Comparison of ENCODE assay signal across 16 cellular contexts in genomic region chr7:30912021-30912420, GRCh38. TPM values are rescaled to one million over a fixed set of nuclear protein-coding genes. Genes with fewer than 3 reads are reported as not detected.
A peak's percentile ranks its signal among the peaks of the same experiment; 100 is the strongest.
DNase-seq lines count a peak whose midpoint lies in the region; ATAC-seq and FAIRE-seq lines count a peak whose summit lies in the region.
"Had no signal": no experiment of that assay in that cellular context is flagged by ENCODE, and none has a peak within 500 bp of the region (broad histone marks: within the 10 kb centered on the region; RNA-seq: fewer than 3 reads in every experiment).

No MANE protein-coding gene starts in this region.

- peak overlapping the region in 1 of 2 experiments; percentile 37 for H2BK12ac ChIP-seq in mesenchymal stem cell (ENCODE audit: low read length in 2 of 2)

- H3K4me3 Mint-ChIP-seq in stimulated activated naive CD8-positive, alpha-beta T cell treated with anti-CD3 and anti-CD28 coated beads, Interleukin-15, amount 100 ng/mL, for 72 hours, result no peak overlapping the region
- H3K4me3 Mint-ChIP-seq: activated CD4-positive, alpha-beta T cell treated with anti-CD3 and anti-CD28 coated beads for 36 hours; CD8-positive, alpha-beta memory T cell had no signal

- no peaks in the 10 kb centered on the region for H3K27me3 ChIP-seq in mesenchymal stem cell (ENCODE audit: control insufficient read depth in 1 of 2, insufficient read depth in 1 of 2, low read length in 2 of 2)
- no peaks in the 10 kb centered on the region for H3K27me3 ChIP-seq in small intestine (ENCODE audit: control insufficient read depth in 2 of 2, insufficient read depth in 2 of 2, low read length in 2 of 2)

- H2BK5ac ChIP-seq in mesenchymal stem cell (ENCODE audit: low read depth, low read length, poor library complexity, severe bottlenecking), result no peak overlapping the region

- no peak for DNase-seq in stimulated activated naive CD8-positive, alpha-beta T cell treated with anti-CD3 and anti-CD28 coated beads, Interleukin-15, amount 100 ng/mL, for 72 hours
- DNase-seq in stimulated activated naive CD8-positive, alpha-beta T cell treated with anti-CD3 and anti-CD28 coated beads, Interleukin-15, Interleukin-2, amounts not matched to agents 100 U/mL and 50 U/mL, for 24 hours, result no peak
- DNase-seq in mesenchymal stem cell, result no peak
- DNase-seq in small intestine, result no peak
- no peak for DNase-seq in NCI-H1105 (lab: John Stamatoyannopoulos, UW)
- no peak for DNase-seq in LoVo (ENCODE audit: low spot score)
- DNase-seq in stimulated activated naive CD4-positive, alpha-beta T cell (lab: John Stamatoyannopoulos, UW), result no peak
- DNase-seq: activated CD4-positive, alpha-beta T cell treated with anti-CD3 and anti-CD28 coated beads for 36 hours; activated CD8-positive, alpha-beta memory T cell treated with anti-CD3 and anti-CD28 coated beads, Interleukin-2, amount 50 U/mL, for 4 hours; activated naive CD4-positive, alpha-beta T cell; CD8-positive, alpha-beta memory T cell; NCI-H2081; NCI-H524 had no signal

- peak overlapping the region; percentile 1 for H3K4me2 ChIP-seq in mesenchymal stem cell (ENCODE audit: low read length, poor library complexity, severe bottlenecking)

- H3K4ac ChIP-seq in mesenchymal stem cell (ENCODE audit: low read depth in 1 of 2, low read length in 2 of 2), result no peak overlapping the region

- H3K18ac ChIP-seq in mesenchymal stem cell (ENCODE audit: low read depth in 1 of 2, low read length in 2 of 2), result no peak overlapping the region

- no peak for FAIRE-seq in small intestine (lab: Jason Lieb, UNC)
- FAIRE-seq: H1 had no signal

- H3K4me1 ChIP-seq in mesenchymal stem cell (ENCODE audit: control insufficient read depth, insufficient read depth, low read depth, low read length) (peaks cover 53% of the 10 kb centered on the region), small intestine (ENCODE audit: control insufficient read depth in 2 of 2, insufficient read depth in 1 of 2, low read depth in 1 of 2, low read length in 1 of 2) (peaks cover 0 to 3% of the 10 kb centered on the region in 2 donors)

- H2AK5ac ChIP-seq in mesenchymal stem cell (ENCODE audit: low read length, severe bottlenecking), result peak overlapping the region; percentile 64

- H2BK15ac ChIP-seq in mesenchymal stem cell (ENCODE audit: low read depth, poor library complexity, severe bottlenecking), result no peak overlapping the region

- H3K9ac ChIP-seq in mesenchymal stem cell (ENCODE audit: low read length), result peak overlapping the region; percentile 45

- H3K27ac ChIP-seq in mesenchymal stem cell (ENCODE audit: low read length, poor library complexity, severe bottlenecking) (no peak overlapping the region), small intestine (ENCODE audit: low read depth in 1 of 2, low read length in 1 of 2) (peak overlapping the region; percentile 56 to 88)

- peaks cover 8% of the 10 kb centered on the region for H3K4me1 Mint-ChIP-seq in stimulated activated naive CD8-positive, alpha-beta T cell treated with anti-CD3 and anti-CD28 coated beads, Interleukin-15, amount 100 ng/mL, for 72 hours
- H3K4me1 Mint-ChIP-seq: activated CD4-positive, alpha-beta T cell treated with anti-CD3 and anti-CD28 coated beads for 36 hours; CD8-positive, alpha-beta memory T cell had no signal

- H2BK120ac ChIP-seq in mesenchymal stem cell (ENCODE audit: low read depth, low read length), result no peak overlapping the region

- H3K9me3 ChIP-seq in mesenchymal stem cell (ENCODE audit: control insufficient read depth, low read length) (no peaks in the 10 kb centered on the region), small intestine (ENCODE audit: control insufficient read depth, low read depth) (no peaks in the 10 kb centered on the region)

- no peaks in the 10 kb centered on the region for H3K79me1 ChIP-seq in mesenchymal stem cell (replicated peaks; ENCODE audit: low read length, poor library complexity, severe bottlenecking)

- WGBS in mesenchymal stem cell, result 97% methylated on average over 22 of the region's 22 CpGs
- WGBS in small intestine, 3 donors, result 29 to 62% (median 38%) methylated on average over 21 to 22 of the region's 22 CpGs

- no peaks in the 10 kb centered on the region for H3K27me3 Mint-ChIP-seq in stimulated activated naive CD8-positive, alpha-beta T cell treated with anti-CD3 and anti-CD28 coated beads, Interleukin-15, amount 100 ng/mL, for 72 hours
- H3K27me3 Mint-ChIP-seq: activated CD4-positive, alpha-beta T cell treated with anti-CD3 and anti-CD28 coated beads for 36 hours; CD8-positive, alpha-beta memory T cell had no signal

- H4K91ac ChIP-seq in mesenchymal stem cell (ENCODE audit: low read length), result peak overlapping the region; percentile 18

- H3K14ac ChIP-seq in mesenchymal stem cell (ENCODE audit: low read length in 2 of 2), result peak overlapping the region in 1 of 2 experiments; percentile 26

- ATAC-seq in stimulated activated naive CD8-positive, alpha-beta T cell treated with anti-CD3 and anti-CD28 coated beads, Interleukin-15, amount 100 ng/mL, for 72 hours, result no peak
- no peak for ATAC-seq in stimulated activated naive CD8-positive, alpha-beta T cell treated with anti-CD3 and anti-CD28 coated beads, Interleukin-15, Interleukin-2, amounts not matched to agents 100 U/mL and 50 U/mL, for 24 hours
- ATAC-seq in GM18873 (IDR thresholded peaks at IDR 0.05; ENCODE audit: low FRiP score, unreplicated experiment), result no peak
- ATAC-seq: activated CD4-positive, alpha-beta T cell treated with anti-CD3 and anti-CD28 coated beads for 36 hours had no signal

- H3K9me3 Mint-ChIP-seq in stimulated activated naive CD8-positive, alpha-beta T cell treated with anti-CD3 and anti-CD28 coated beads, Interleukin-15, amount 100 ng/mL, for 72 hours, result no peaks in the 10 kb centered on the region
- H3K9me3 Mint-ChIP-seq: CD8-positive, alpha-beta memory T cell had no signal

- H3K36me3 ChIP-seq in mesenchymal stem cell (ENCODE audit: control insufficient read depth in 1 of 2, insufficient read depth in 2 of 2, low read depth in 1 of 2, low read length in 2 of 2) (peaks cover 0 to 6% of the 10 kb centered on the region in 2 experiments), small intestine (ENCODE audit: control insufficient read depth in 2 of 2, insufficient read depth in 2 of 2, low read length in 2 of 2) (no peaks in the 10 kb centered on the region)

- H4K8ac ChIP-seq in mesenchymal stem cell (ENCODE audit: low read length), result peak overlapping the region; percentile 79

- H3K23ac ChIP-seq in mesenchymal stem cell (ENCODE audit: low read length in 2 of 2), result no peak overlapping the region

- peak overlapping the region; percentile 40 to 67 for H3K27ac Mint-ChIP-seq in stimulated activated naive CD8-positive, alpha-beta T cell treated with anti-CD3 and anti-CD28 coated beads, Interleukin-15, amount 100 ng/mL, for 72 hours
- H3K27ac Mint-ChIP-seq: activated CD4-positive, alpha-beta T cell treated with anti-CD3 and anti-CD28 coated beads for 36 hours had no signal

- no peak overlapping the region for H2AFZ ChIP-seq in mesenchymal stem cell (ENCODE audit: low read depth, low read length)

- H3K4me3 ChIP-seq in mesenchymal stem cell (ENCODE audit: insufficient read depth in 1 of 2, low read depth in 1 of 2, low read length in 2 of 2), result peak overlapping the region; percentile 11 to 61
- H3K4me3 ChIP-seq in small intestine (ENCODE audit: low read depth in 1 of 2, low read length in 2 of 2), result peak overlapping the region in 1 of 2 donors; percentile 24

RNA-seq across cellular contexts. Expression of gene AQP1, which starts 0.4 kb away (rescaled TPM):
- 1.0 TPM for polyA plus RNA-seq in mesenchymal stem cell (2013, experiment 1 of 2)
- polyA plus RNA-seq in mesenchymal stem cell (2013, experiment 2 of 2), result 0.86 TPM
- 100 to 1,000 TPM in 1 of 3 donors, 10 to 100 TPM in 2; 17.8 to 175 (median 19.9) TPM for polyA plus RNA-seq in small intestine
- polyA plus RNA-seq: CD8-positive, alpha-beta memory T cell had no signal

RNA-seq across cellular contexts. Expression of gene GHRHR, which starts 51.7 kb away (rescaled TPM):
- polyA plus RNA-seq in mesenchymal stem cell (2013, experiment 1 of 2), result not detected
- not detected for polyA plus RNA-seq in mesenchymal stem cell (2013, experiment 2 of 2)
- under 1 TPM in 1 of 3 donors, not detected in 2; 0.07 TPM for polyA plus RNA-seq in small intestine
- polyA plus RNA-seq: CD8-positive, alpha-beta memory T cell; fibroblast of lung had no signal
